ENCODE assay signal across 1 cellular context in the genomic region with DNA sequence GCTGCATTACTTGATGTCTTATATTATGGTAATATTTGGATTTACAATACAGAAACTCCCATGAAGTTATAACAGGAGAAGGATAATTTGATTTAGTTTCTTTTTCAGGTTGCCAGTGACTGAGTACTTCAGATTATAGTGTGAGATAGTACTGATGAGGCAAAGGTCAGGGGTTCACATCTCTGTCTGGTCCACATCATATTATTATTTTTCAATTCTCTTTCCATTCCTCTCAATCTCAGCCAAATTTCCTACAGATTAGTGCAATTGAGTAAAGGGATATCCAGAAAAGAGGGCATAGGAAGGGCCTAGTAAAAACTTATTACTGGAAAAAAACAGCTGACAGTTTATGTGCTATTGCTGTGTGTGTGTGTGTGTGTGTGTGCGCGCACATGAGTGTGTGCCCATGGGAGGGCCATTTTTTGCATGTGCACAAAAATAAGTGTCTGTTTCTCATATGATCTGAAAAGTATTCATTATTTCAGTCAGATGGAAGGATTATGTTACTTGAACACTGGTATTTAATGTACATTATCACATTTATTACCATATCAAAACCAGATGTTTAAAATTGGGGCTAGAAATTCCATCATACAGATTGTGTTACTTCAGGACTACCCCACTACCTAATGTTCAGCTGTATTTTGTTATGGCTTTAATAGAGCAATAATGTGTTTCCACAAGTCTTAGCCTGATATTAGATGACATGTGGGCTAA.
TF ChIP-seq lines count a peak whose summit lies in the region.

No MANE protein-coding gene starts in this region.

TF ChIP-seq in IMR-90, 13 proteins besides CTCF, POLR2A, EP300 and RAD21:
- no peak for TF ChIP-seq MXI1 (IDR thresholded peaks at IDR 0.05; ENCODE audit: borderline replicate concordance, low read depth, low read length)
- TF ChIP-seq NFE2L2 (IDR thresholded peaks at IDR 0.05; ENCODE audit: low read depth, low read length) = no peak
- TF ChIP-seq MAZ (IDR thresholded peaks at IDR 0.05; ENCODE audit: borderline replicate concordance, low read depth, low read length) = no peak
- TF ChIP-seq FOS (IDR thresholded peaks at IDR 0.05; ENCODE audit: low read depth, low read length) = no peak
- no peak for TF ChIP-seq SMC3 (IDR thresholded peaks at IDR 0.05; ENCODE audit: low read depth, low read length)
- no peak for TF ChIP-seq RFX5 (IDR thresholded peaks at IDR 0.05; ENCODE audit: low read depth, low read length)
- TF ChIP-seq, protein P1, sequence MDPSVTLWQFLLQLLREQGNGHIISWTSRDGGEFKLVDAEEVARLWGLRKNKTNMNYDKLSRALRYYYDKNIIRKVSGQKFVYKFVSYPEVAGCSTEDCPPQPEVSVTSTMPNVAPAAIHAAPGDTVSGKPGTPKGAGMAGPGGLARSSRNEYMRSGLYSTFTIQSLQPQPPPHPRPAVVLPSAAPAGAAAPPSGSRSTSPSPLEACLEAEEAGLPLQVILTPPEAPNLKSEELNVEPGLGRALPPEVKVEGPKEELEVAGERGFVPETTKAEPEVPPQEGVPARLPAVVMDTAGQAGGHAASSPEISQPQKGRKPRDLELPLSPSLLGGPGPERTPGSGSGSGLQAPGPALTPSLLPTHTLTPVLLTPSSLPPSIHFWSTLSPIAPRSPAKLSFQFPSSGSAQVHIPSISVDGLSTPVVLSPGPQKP (IDR thresholded peaks at IDR 0.05; ENCODE audit: borderline replicate concordance, low read depth, low read length) = no peak
- TF ChIP-seq RCOR1 (IDR thresholded peaks at IDR 0.05; ENCODE audit: insufficient replicate concordance, low read length) = no peak
- no peak for TF ChIP-seq BHLHE40 (IDR thresholded peaks at IDR 0.05; ENCODE audit: low read depth, low read length)
- TF ChIP-seq CHD1 (IDR thresholded peaks at IDR 0.05; ENCODE audit: low read depth, low read length) = no peak
